Comparison of ENCODE assay signal across 19 cellular contexts in the genomic region with DNA sequence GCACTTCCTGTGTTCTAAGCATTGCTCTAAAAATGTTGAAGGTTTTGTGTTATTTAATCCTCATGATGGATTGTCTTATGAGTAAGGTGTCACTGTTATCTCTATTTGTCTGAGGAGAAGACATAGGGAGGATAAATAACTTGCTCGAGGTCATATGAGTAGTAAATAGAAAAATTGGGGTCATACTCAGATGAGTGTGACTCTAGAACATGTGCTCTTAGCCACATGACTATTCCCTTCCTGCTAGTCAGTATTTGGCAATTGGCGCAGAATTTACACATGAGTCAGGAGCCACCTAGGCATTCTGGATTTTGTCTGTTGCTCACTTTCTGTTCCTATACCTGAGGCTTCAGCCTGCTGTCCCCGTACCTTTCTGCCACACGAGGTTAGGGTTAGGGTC.
"Had no signal": no experiment of that assay in that cellular context is flagged by ENCODE, and none has a peak within 500 bp of the region (broad histone marks: within the 10 kb centered on the region; RNA-seq: fewer than 3 reads in every experiment).

No MANE protein-coding gene starts in this region.

- DNase-seq: activated CD4-positive, alpha-beta memory T cell treated with anti-CD3 and anti-CD28 coated beads, Interleukin-2, amount 10 ng/mL, durations not matched to agents 7 days and 5 days; activated CD4-positive, alpha-beta T cell treated with anti-CD3 and anti-CD28 coated beads for 36 hours; activated gamma-delta T cell treated with Interleukin-2 at 50 U/mL for 16 hours; activated naive CD8-positive, alpha-beta T cell treated with anti-CD3 and anti-CD28 coated beads, Interleukin-2, amount 10 ng/mL, durations not matched to agents 7 days and 5 days; activated T-cell treated with anti-CD3 and anti-CD28 coated beads, Interleukin-2, amount 50 U/mL, for 72 hours; central memory CD4-positive, alpha-beta T cell; effector CD8-positive, alpha-beta T cell; gastrocnemius medialis; heart right ventricle; left ventricle myocardium inferior; mesendoderm; nephron progenitor cell; stimulated activated CD4-positive, alpha-beta T cell treated with anti-CD3 and anti-CD28 coated beads, Interleukin-12 subunit alpha, Interleukin-12 subunit beta, amount 100 ng/mL, for 4 hours; T-cell; T1000 had no signal

- H3K27ac ChIP-seq: coronary artery, gastrocnemius medialis, heart right ventricle, left ventricle myocardium inferior, thoracic aorta, vagina, VCaP had no signal

- ATAC-seq: activated CD4-positive, alpha-beta T cell treated with anti-CD3 and anti-CD28 coated beads for 36 hours; activated T-cell treated with anti-CD3 and anti-CD28 coated beads, Interleukin-2, amount 50 U/mL, for 72 hours; gastrocnemius medialis; heart right ventricle; T-cell had no signal

- H3K4me3 ChIP-seq: coronary artery, gastrocnemius medialis, heart right ventricle, left ventricle myocardium inferior, thoracic aorta, vagina had no signal

- H3K4me1 ChIP-seq: gastrocnemius medialis, heart right ventricle, left ventricle myocardium inferior had no signal

- H3K36me3 ChIP-seq: gastrocnemius medialis, heart right ventricle, left ventricle myocardium inferior, thoracic aorta, vagina had no signal

- H3K9me3 ChIP-seq: gastrocnemius medialis, heart right ventricle, left ventricle myocardium inferior, thoracic aorta, vagina had no signal

- H3K27me3 ChIP-seq: gastrocnemius medialis, heart right ventricle, vagina had no signal
